ENCODE assay signal across 2 cellular contexts in genomic region chrX:100381613-100382012, GRCh38.
TF ChIP-seq lines count a peak whose summit lies in the region.

No MANE protein-coding gene starts in this region.

TF ChIP-seq in liver, 16 proteins besides CTCF, POLR2A, EP300 and RAD21:
- TF ChIP-seq MAX (IDR thresholded peaks at IDR 0.05) (no peak), ATF3 (IDR thresholded peaks at IDR 0.05) (peak; percentile 25), RXRA (IDR thresholded peaks at IDR 0.05) (no peak)
TF ChIP-seq in liver: peak in this region for 1.

TF ChIP-seq in HepG2, 621 proteins besides CTCF, POLR2A, EP300 and RAD21:
- TF ChIP-seq CENPX (CRISPR knock-in tag; IDR thresholded peaks at IDR 0.05) (no peak), THAP7 (CRISPR knock-in tag; IDR thresholded peaks at IDR 0.05) (no peak), ZNF703 (CRISPR knock-in tag; IDR thresholded peaks at IDR 0.05; ENCODE audit: borderline replicate concordance) (no peak)
